Comparison of ENCODE assay signal across 12 cellular contexts in genomic region chr17:27573971-27574525, GRCh38. TPM values are rescaled to one million over a fixed set of nuclear protein-coding genes. Genes with fewer than 3 reads are reported as not detected.
A peak's percentile ranks its signal among the peaks of the same experiment; 100 is the strongest.
DNase-seq lines count a peak whose midpoint lies in the region; ATAC-seq and TF ChIP-seq lines count a peak whose summit lies in the region.
"Had no signal": no experiment of that assay in that cellular context is flagged by ENCODE, and none has a peak within 500 bp of the region (broad histone marks: within the 10 kb centered on the region; RNA-seq: fewer than 3 reads in every experiment).

No MANE protein-coding gene starts in this region.

- no peak for DNase-seq in Caco-2
- DNase-seq in HUDEP-2 (lab: John Stamatoyannopoulos, UW; ENCODE audit: unreplicated experiment in 76 of 76) = peak in 74 of 76 experiments; percentile 36 to 95 (median 84)
- peak; percentile 85 for DNase-seq in amniotic epithelial cell (ENCODE audit: low read depth)
- DNase-seq in mesendoderm = peak; percentile 95
- DNase-seq in D341Med (ENCODE audit: low spot score) = no peak
- DNase-seq: effector CD4-positive, alpha-beta T cell; immature natural killer cell; NCI-H82; transverse colon had no signal

- POLR2A ChIA-PET in Caco-2 (lab: Charles Lee) = no interaction called here

- H3K4me2 ChIP-seq in mesendoderm (ENCODE audit: low read length) = no peak overlapping the region

- H3K56ac ChIP-seq in mesendoderm (ENCODE audit: low read length) = no peak overlapping the region

- H3K27ac Mint-ChIP-seq in Caco-2 (ENCODE audit: unreplicated experiment) = peak overlapping the region; percentile 54

- H3K4me3 Mint-ChIP-seq in Caco-2 (ENCODE audit: unreplicated experiment) = no peak overlapping the region
- H3K4me3 Mint-ChIP-seq: immature natural killer cell had no signal

- CTCF ChIA-PET in Caco-2 (lab: Charles Lee) = interaction anchor here (1.3 kb wide), 1 partner anchor 11 kb away, joined by 4 read pairs; no protein-coding TSS in a partner anchor

- no peaks in the 10 kb centered on the region for H3K9me3 ChIP-seq in Caco-2
- H3K9me3 ChIP-seq: transverse colon had no signal

- H3K36me3 ChIP-seq in Caco-2 (ENCODE audit: control insufficient read depth, insufficient read depth, low read length) = no peaks in the 10 kb centered on the region
- H3K36me3 ChIP-seq in mesendoderm (ENCODE audit: control insufficient read depth, insufficient read depth, low read length) = no peaks in the 10 kb centered on the region
- H3K36me3 ChIP-seq: transverse colon had no signal

- ATAC-seq in GM19452 (IDR thresholded peaks at IDR 0.05; ENCODE audit: unreplicated experiment) (no peak), HG03565 (IDR thresholded peaks at IDR 0.05; ENCODE audit: unreplicated experiment) (no peak), GM21717 (IDR thresholded peaks at IDR 0.05; ENCODE audit: unreplicated experiment) (no peak)

- intact Hi-C loops in Caco-2 (cut with micrococcal nuclease; ENCODE audit: unreplicated experiment) = loop anchor here (1.0 to 5.0 kb wide), 2 partner anchors 13 to 37 kb away; no protein-coding TSS in a partner anchor

- H2BK15ac ChIP-seq in mesendoderm (replicated peaks; ENCODE audit: low read depth) = no peak overlapping the region

- TF ChIP-seq CTCF in Caco-2 (IDR thresholded peaks at IDR 0.05; ENCODE audit: insufficient read depth in 1 of 2, low read depth in 1 of 2, low read length in 1 of 2, severe bottlenecking in 1 of 2, unreplicated experiment in 1 of 2) = no peak

- H3K36me3 Mint-ChIP-seq in Caco-2 (ENCODE audit: insufficient read depth, unreplicated experiment) = peaks cover 15% of the 10 kb centered on the region
- H3K36me3 Mint-ChIP-seq: immature natural killer cell had no signal

- no peak overlapping the region for H3K23ac ChIP-seq in mesendoderm (ENCODE audit: low read length)

- BruUV-seq in Caco-2 (replicated peaks; lab: Mats Ljungman, UMichigan) = no TSS peak

- no peak overlapping the region for H3K9ac ChIP-seq in mesendoderm (ENCODE audit: low read length)

- H3K27me3 ChIP-seq in Caco-2 (replicated peaks; ENCODE audit: control insufficient read depth, insufficient read depth, low read length) (no peaks in the 10 kb centered on the region), mesendoderm (ENCODE audit: insufficient read depth, low read length, poor library complexity) (no peaks in the 10 kb centered on the region)
- H3K27me3 ChIP-seq: transverse colon had no signal

- H4K5ac ChIP-seq in mesendoderm (ENCODE audit: low read length) = no peak overlapping the region

- peaks cover 7% of the 10 kb centered on the region for H3K79me2 ChIP-seq in mesendoderm (ENCODE audit: control insufficient read depth, insufficient read depth, low read length)

- no peak overlapping the region for H2BK120ac ChIP-seq in mesendoderm (ENCODE audit: low read depth, low read length)

- no peak overlapping the region for H3K27ac ChIP-seq in mesendoderm (ENCODE audit: low read depth, low read length)
- H3K27ac ChIP-seq: transverse colon had no signal

- H3K4me3 ChIP-seq in Caco-2 (ENCODE audit: low read depth, low read length) (no peak overlapping the region), mesendoderm (ENCODE audit: low read length) (no peak overlapping the region)
- H3K4me3 ChIP-seq: transverse colon had no signal

- peak overlapping the region; percentile 30 for H3K18ac ChIP-seq in mesendoderm (ENCODE audit: low read length)

- H3K4me1 ChIP-seq in Caco-2 (peaks cover 86% of the 10 kb centered on the region), mesendoderm (ENCODE audit: control insufficient read depth, low read depth, low read length) (peaks cover 66% of the 10 kb centered on the region)

- no peak overlapping the region for H4K8ac ChIP-seq in mesendoderm (ENCODE audit: low read depth, low read length)

- no peaks in the 10 kb centered on the region for H3K9me3 Mint-ChIP-seq in Caco-2 (ENCODE audit: unreplicated experiment)
- H3K9me3 Mint-ChIP-seq: immature natural killer cell had no signal

- no peak overlapping the region for H3K4ac ChIP-seq in mesendoderm (ENCODE audit: low read depth, low read length)

- H3K4me1 Mint-ChIP-seq in Caco-2 (ENCODE audit: low read depth, unreplicated experiment) = peaks cover 76% of the 10 kb centered on the region

- peak overlapping the region; percentile 81 for H2BK5ac ChIP-seq in mesendoderm (ENCODE audit: low read length)

- H2AK5ac ChIP-seq in mesendoderm (ENCODE audit: low read length) = no peak overlapping the region

- no CpG with 5 or more reads among the region's 4 CpGs for WGBS in mesendoderm (ENCODE audit: extremely low coverage, insufficient coverage, low lambda C conversion rate)

- H3K27me3 Mint-ChIP-seq in Caco-2 (ENCODE audit: insufficient read depth, unreplicated experiment) = no peaks in the 10 kb centered on the region

- peaks cover 15% of the 10 kb centered on the region for H3K79me1 ChIP-seq in mesendoderm (ENCODE audit: low read length)

RNA-seq across cellular contexts. Expression of gene LGALS9, which starts 56.9 kb away (rescaled TPM):
- total RNA-seq in Caco-2 (2022) = 2.8 and 3.0 TPM in 2 replicates
- polyA plus RNA-seq in mesendoderm (2013, experiment 1 of 2) = 0.29 TPM
- 0.48 TPM for polyA plus RNA-seq in mesendoderm (2013, experiment 2 of 2)

Comparison
In these comparisons a context has a peak if more than half of its experiments do, and no peak if none do; other contexts are left out.
1. DNase-seq: peak in HUDEP-2 (74 of 76), amniotic epithelial cell (single experiment) and mesendoderm (single experiment); none in Caco-2 (0 of 2) and D341Med (single experiment).